1 cellular context compared by ENCODE assay signal in the genomic region with DNA sequence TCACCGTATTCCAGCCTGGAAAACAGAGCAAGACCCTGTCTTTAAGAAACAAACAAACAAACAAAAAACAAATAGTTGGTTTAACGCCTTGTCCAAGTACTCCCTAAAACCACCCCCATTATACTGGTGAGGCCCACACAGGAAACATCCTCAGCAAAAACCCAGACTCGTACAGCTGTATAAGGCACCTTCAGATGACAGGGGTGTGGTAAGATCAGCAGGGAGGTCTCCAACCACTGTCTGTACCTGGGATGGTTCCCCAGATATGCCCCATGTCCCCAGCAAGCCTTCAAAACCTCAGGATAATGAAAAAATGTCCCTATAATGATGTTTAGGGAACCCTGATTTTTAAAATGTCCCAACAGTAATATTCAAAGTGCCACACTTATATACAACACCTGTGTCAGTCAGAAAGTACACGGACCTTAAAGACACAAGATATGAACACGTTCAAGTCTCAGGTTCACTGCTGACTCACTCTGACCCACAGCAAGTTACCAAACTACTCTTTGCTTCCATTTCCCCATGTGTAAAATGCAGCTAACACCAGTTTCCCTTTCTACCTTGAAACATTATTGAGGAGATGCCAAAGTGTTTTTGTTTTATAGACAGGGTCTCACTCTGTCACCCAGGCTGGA.
TF ChIP-seq lines count a peak whose summit lies in the region.

No MANE protein-coding gene starts in this region.

TF ChIP-seq in GM12878, 131 proteins besides CTCF, POLR2A, EP300 and RAD21:
- TF ChIP-seq SUPT20H (IDR thresholded peaks at IDR 0.05; ENCODE audit: borderline replicate concordance, control insufficient read depth, low read depth, low read length) (no peak), TBL1XR1 (IDR thresholded peaks at IDR 0.05; ENCODE audit: low read depth, low read length) (no peak)
- TF ChIP-seq, protein P1, sequence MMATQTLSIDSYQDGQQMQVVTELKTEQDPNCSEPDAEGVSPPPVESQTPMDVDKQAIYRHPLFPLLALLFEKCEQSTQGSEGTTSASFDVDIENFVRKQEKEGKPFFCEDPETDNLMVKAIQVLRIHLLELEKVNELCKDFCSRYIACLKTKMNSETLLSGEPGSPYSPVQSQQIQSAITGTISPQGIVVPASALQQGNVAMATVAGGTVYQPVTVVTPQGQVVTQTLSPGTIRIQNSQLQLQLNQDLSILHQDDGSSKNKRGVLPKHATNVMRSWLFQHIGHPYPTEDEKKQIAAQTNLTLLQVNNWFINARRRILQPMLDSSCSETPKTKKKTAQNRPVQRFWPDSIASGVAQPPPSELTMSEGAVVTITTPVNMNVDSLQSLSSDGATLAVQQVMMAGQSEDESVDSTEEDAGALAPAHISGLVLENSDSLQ (IDR thresholded peaks at IDR 0.05) = peak; percentile 70
